In genomic region chr14:65213316-65213715, GRCh38 we compare ENCODE assay signal across 13 cellular contexts.
"Had no signal": no experiment of that assay in that cellular context is flagged by ENCODE, and none has a peak within 500 bp of the region (broad histone marks: within the 10 kb centered on the region; RNA-seq: fewer than 3 reads in every experiment).

No MANE protein-coding gene starts in this region.

- H3K27me3 Mint-ChIP-seq: activated T-helper 17 cell treated with anti-CD3 and anti-CD28 coated beads, Interleukin-2, amount 50 U/mL, for 72 hours; central memory CD8-positive, alpha-beta T cell; naive B cell had no signal

- H3K27ac ChIP-seq: adrenal gland, tibial artery, VCaP had no signal

- H3K4me3 ChIP-seq: adrenal gland, smooth muscle cell, tibial artery had no signal

- ATAC-seq: activated T-helper 17 cell treated with anti-CD3 and anti-CD28 coated beads, Interleukin-2, amount 50 U/mL, for 72 hours; right cardiac atrium had no signal

- H3K4me3 Mint-ChIP-seq: activated naive CD4-positive, alpha-beta T cell treated with anti-CD3 and anti-CD28 coated beads for 36 hours; activated T-helper 17 cell treated with anti-CD3 and anti-CD28 coated beads, Interleukin-2, amount 50 U/mL, for 72 hours; central memory CD8-positive, alpha-beta T cell; naive B cell had no signal

- H3K4me2 ChIP-seq: smooth muscle cell had no signal

- H3K36me3 Mint-ChIP-seq: naive B cell had no signal

- DNase-seq: activated CD4-positive, alpha-beta T cell treated with anti-CD3 and anti-CD28 coated beads for 48 hours; activated naive CD4-positive, alpha-beta T cell treated with anti-CD3 and anti-CD28 coated beads for 36 hours; midbrain; naive B cell; posterior cingulate gyrus; right cardiac atrium; T1000; tibial artery had no signal

- H3K9me3 ChIP-seq: adrenal gland, tibial artery had no signal

- H3K27me3 ChIP-seq: adrenal gland had no signal

- H3K4me1 ChIP-seq: tibial artery had no signal

- H3K27ac Mint-ChIP-seq: activated naive CD4-positive, alpha-beta T cell treated with anti-CD3 and anti-CD28 coated beads for 36 hours; activated T-helper 17 cell treated with anti-CD3 and anti-CD28 coated beads, Interleukin-2, amount 50 U/mL, for 72 hours had no signal

- H3K36me3 ChIP-seq: adrenal gland, tibial artery had no signal

- H3K9me3 Mint-ChIP-seq: activated naive CD4-positive, alpha-beta T cell treated with anti-CD3 and anti-CD28 coated beads for 36 hours; activated T-helper 17 cell treated with anti-CD3 and anti-CD28 coated beads, Interleukin-2, amount 50 U/mL, for 72 hours; central memory CD8-positive, alpha-beta T cell; naive B cell had no signal
